ENCODE assay signal across 20 cellular contexts in genomic region chr9:33939924-33940874, GRCh38.
DNase-seq lines count a peak whose midpoint lies in the region; FAIRE-seq and TF ChIP-seq lines count a peak whose summit lies in the region.
"Had no signal": no experiment of that assay in that cellular context is flagged by ENCODE, and none has a peak within 500 bp of the region (broad histone marks: within the 10 kb centered on the region; RNA-seq: fewer than 3 reads in every experiment).

No MANE protein-coding gene starts in this region.

- no peak for TF ChIP-seq CTCF in colonic mucosa (IDR thresholded peaks at IDR 0.05)
- no peak for TF ChIP-seq CTCF in retinal pigment epithelial cell (conservative IDR thresholded peaks at IDR 0.05; ENCODE audit: low read depth, low read length)
- TF ChIP-seq CTCF in suprapubic skin (IDR thresholded peaks at IDR 0.05), result no peak

- H3K27me3 ChIP-seq in colonic mucosa (no peaks in the 10 kb centered on the region), suprapubic skin (no peaks in the 10 kb centered on the region)
- H3K27me3 ChIP-seq: BLaER1 treated with 17β-estradiol and CSF1 and Interleukin-3, amounts not matched to agents 10 nM and 100 nM had no signal

- no peak for FAIRE-seq in GM19239 (lab: Jason Lieb, UNC)

- no peak for TF ChIP-seq EP300 in suprapubic skin (IDR thresholded peaks at IDR 0.05)

- H3K4me3 ChIP-seq in colonic mucosa (no peak overlapping the region), retinal pigment epithelial cell (ENCODE audit: low read length) (no peak overlapping the region), suprapubic skin (no peak overlapping the region)
- H3K4me3 ChIP-seq: BLaER1 treated with 17β-estradiol and CSF1 and Interleukin-3, amounts not matched to agents 10 nM and 100 nM; prostate gland; smooth muscle cell had no signal

- H3K9ac ChIP-seq in colonic mucosa (ENCODE audit: low read depth in 2 of 2, low read length in 2 of 2), result no peak overlapping the region
- H3K9ac ChIP-seq: BLaER1 treated with 17β-estradiol and CSF1 and Interleukin-3, amounts not matched to agents 10 nM and 100 nM had no signal

- no peak for TF ChIP-seq POLR2A in suprapubic skin (IDR thresholded peaks at IDR 0.05)

- no peaks in the 10 kb centered on the region for H3K36me3 ChIP-seq in colonic mucosa
- H3K36me3 ChIP-seq in suprapubic skin, result peaks cover 71% of the 10 kb centered on the region
- H3K36me3 ChIP-seq: prostate gland had no signal

- H3K27ac ChIP-seq in colonic mucosa, result peak overlapping the region; percentile 39
- H3K27ac ChIP-seq in suprapubic skin, result no peak overlapping the region
- H3K27ac ChIP-seq: BLaER1 treated with 17β-estradiol and CSF1 and Interleukin-3, amounts not matched to agents 10 nM and 100 nM; prostate gland had no signal

- DNase-seq in DMS79 treated with DMSO at 0.1 percent for 48 hours (lab: John Stamatoyannopoulos, UW) (peak; percentile 3), DMS79 (lab: John Stamatoyannopoulos, UW) (no peak), NCI-H2196 treated with DMSO at 0.1 percent for 48 hours (lab: John Stamatoyannopoulos, UW; ENCODE audit: unreplicated experiment) (peak; percentile 28), colonic mucosa (peak; percentile 52), retinal pigment epithelial cell (ENCODE audit: low read depth) (peak; percentile 60), GM19239 (ENCODE audit: insufficient read length, low spot score) (no peak), suprapubic skin (ENCODE audit: low spot score in 2 of 2) (no peak), NCI-H510A (lab: John Stamatoyannopoulos, UW) (no peak)
- DNase-seq: 8988T; anterior cingulate cortex; islet precursor cell; mesendoderm; NCI-H187; NCI-H526; stimulated activated CD4-positive, alpha-beta T cell treated with anti-CD3 and anti-CD28 coated beads, Interleukin-4, amount 100 ng/mL, for 4 hours; substantia nigra; T-helper 9 cell had no signal

- intact Hi-C loops in colonic mucosa (cut with DNase I), result no loop called here

- WGBS in suprapubic skin, result 75% methylated on average over 9 of the region's 9 CpGs

- no peaks in the 10 kb centered on the region for H3K9me3 ChIP-seq in colonic mucosa
- H3K9me3 ChIP-seq in suprapubic skin, result no peaks in the 10 kb centered on the region
- H3K9me3 ChIP-seq: BLaER1 treated with 17β-estradiol and CSF1 and Interleukin-3, amounts not matched to agents 10 nM and 100 nM; prostate gland had no signal

- H3K4me1 ChIP-seq in colonic mucosa (no peaks in the 10 kb centered on the region), suprapubic skin (no peaks in the 10 kb centered on the region)
- H3K4me1 ChIP-seq: prostate gland had no signal

Comparison
In these comparisons a context has a peak if more than half of its experiments do, and no peak if none do; other contexts are left out.
1. DNase-seq: peak in DMS79 treated with DMSO at 0.1 percent for 48 hours (single experiment), NCI-H2196 treated with DMSO at 0.1 percent for 48 hours (single experiment), colonic mucosa (single experiment) and retinal pigment epithelial cell (single experiment); none in DMS79 (single experiment), GM19239 (single experiment), suprapubic skin (0 of 2) and NCI-H510A (single experiment).